ENCODE assay signal across 8 cellular contexts in the genomic region with DNA sequence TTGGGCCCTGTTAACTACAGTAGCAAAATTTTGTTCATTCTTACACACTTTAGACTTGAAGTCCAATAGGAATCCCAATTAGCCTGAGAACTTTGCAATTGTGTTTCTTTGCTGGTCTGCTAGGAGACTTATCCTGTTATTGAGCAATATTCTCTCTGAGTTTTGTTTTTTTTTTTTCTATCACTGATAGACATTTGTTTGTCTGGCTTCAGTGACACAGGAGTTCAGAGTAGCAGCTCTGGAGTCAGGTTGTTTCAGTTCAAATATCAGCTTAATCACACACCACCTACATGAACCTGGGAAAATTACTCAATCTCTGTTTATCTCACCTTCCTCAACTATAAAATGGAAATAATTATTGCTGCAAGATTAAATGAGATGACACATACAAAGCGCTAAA.
"Had no signal": no experiment of that assay in that cellular context is flagged by ENCODE, and none has a peak within 500 bp of the region (broad histone marks: within the 10 kb centered on the region; RNA-seq: fewer than 3 reads in every experiment).

No MANE protein-coding gene starts in this region.

- DNase-seq: H7, HFFc6, KBM-7 had no signal

- H3K9me3 ChIP-seq: HAP-1 had no signal

- H3K27ac ChIP-seq: HL-60 had no signal

- H3K4me3 ChIP-seq: GM23338, HAP-1 had no signal

- H3K4me1 ChIP-seq: HAP-1 had no signal

- FAIRE-seq: HTR-8/SVneo had no signal

- ATAC-seq: GM23338, HCT116 had no signal

- H3K36me3 ChIP-seq: HAP-1 had no signal
